In the genomic region with DNA sequence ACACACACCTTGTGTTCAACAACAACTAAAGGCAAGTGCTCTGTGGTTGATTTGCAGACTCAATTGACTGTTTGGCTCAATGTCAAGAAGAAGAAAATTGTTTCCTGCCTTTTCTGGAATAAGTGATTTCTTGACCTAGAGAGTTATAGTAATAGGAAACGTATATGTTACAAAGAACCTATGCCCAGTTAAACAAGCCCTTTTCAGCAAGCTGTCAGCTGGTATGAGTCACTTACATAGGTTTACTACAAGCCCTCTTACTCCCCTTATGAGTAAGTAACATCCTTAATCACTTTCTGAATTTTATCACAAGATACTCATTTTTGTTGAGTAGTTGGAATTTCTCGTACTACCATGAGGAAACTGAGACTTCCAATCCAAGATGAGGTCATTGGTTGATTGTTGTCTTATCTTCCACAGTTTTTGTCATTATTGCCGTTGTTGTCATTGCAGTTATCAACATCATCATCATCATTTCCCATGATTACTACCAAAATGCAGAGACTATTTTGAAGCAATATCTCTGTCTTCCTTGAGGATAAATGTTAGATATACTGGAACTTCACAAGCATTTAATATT, we compare ENCODE assay signal across 10 cellular contexts.
DNase-seq lines count a peak whose midpoint lies in the region; ATAC-seq and TF ChIP-seq lines count a peak whose summit lies in the region.
"Had no signal": no experiment of that assay in that cellular context is flagged by ENCODE, and none has a peak within 500 bp of the region (broad histone marks: within the 10 kb centered on the region; RNA-seq: fewer than 3 reads in every experiment).

No MANE protein-coding gene starts in this region.

- no peak for TF ChIP-seq POLR2A in breast epithelium (IDR thresholded peaks at IDR 0.05)

- H3K27ac Mint-ChIP-seq in MCF 10A (ENCODE audit: low read depth, unreplicated experiment) = no peak overlapping the region
- H3K27ac Mint-ChIP-seq in stimulated activated effector memory CD8-positive, alpha-beta T cell treated with anti-CD3 and anti-CD28 coated beads, Interleukin-12 subunit alpha, Interleukin-12 subunit beta, amount 100 ng/mL, for 72 hours = no peak overlapping the region

- no peaks in the 10 kb centered on the region for H3K4me1 ChIP-seq in breast epithelium

- no peaks in the 10 kb centered on the region for H3K27me3 Mint-ChIP-seq in MCF 10A (ENCODE audit: insufficient read depth, unreplicated experiment)

- H3K4me1 Mint-ChIP-seq in MCF 10A (ENCODE audit: insufficient read depth, unreplicated experiment) = no peaks in the 10 kb centered on the region
- H3K4me1 Mint-ChIP-seq in stimulated activated effector memory CD8-positive, alpha-beta T cell treated with anti-CD3 and anti-CD28 coated beads, Interleukin-12 subunit alpha, Interleukin-12 subunit beta, amount 100 ng/mL, for 72 hours = no peaks in the 10 kb centered on the region

- CTCF ChIA-PET in MCF 10A (lab: Yijun Ruan, JAX) = no interaction called here

- no peaks in the 10 kb centered on the region for H3K36me3 Mint-ChIP-seq in MCF 10A (ENCODE audit: insufficient read depth, unreplicated experiment)
- H3K36me3 Mint-ChIP-seq in stimulated activated effector memory CD8-positive, alpha-beta T cell treated with anti-CD3 and anti-CD28 coated beads, Interleukin-12 subunit alpha, Interleukin-12 subunit beta, amount 100 ng/mL, for 72 hours = no peaks in the 10 kb centered on the region

- no peak for TF ChIP-seq CTCF in MCF 10A (IDR thresholded peaks at IDR 0.05; ENCODE audit: unreplicated experiment)
- TF ChIP-seq CTCF in breast epithelium (IDR thresholded peaks at IDR 0.05) = no peak

- no peaks in the 10 kb centered on the region for H3K27me3 ChIP-seq in breast epithelium

- no TSS peak for BruUV-seq in MCF 10A (replicated peaks; lab: Mats Ljungman, UMichigan)

- peak; percentile 45 for DNase-seq in MCF 10A (ENCODE audit: unreplicated experiment)
- no peak for DNase-seq in breast epithelium (ENCODE audit: low spot score in 2 of 2)
- peak; percentile 66 for DNase-seq in NCI-H226
- no peak for DNase-seq in stimulated activated effector memory CD8-positive, alpha-beta T cell treated with anti-CD3 and anti-CD28 coated beads, Interleukin-12 subunit alpha, Interleukin-12 subunit beta, amount 100 ng/mL, for 72 hours (ENCODE audit: low spot score in 2 of 2)
- no peak for DNase-seq in GM03348 (ENCODE audit: low spot score)
- DNase-seq in stimulated activated CD4-positive, alpha-beta T cell treated with anti-CD3 and anti-CD28 coated beads, Interleukin-2, amount 100 ng/mL, for 48 hours = no peak
- no peak for DNase-seq in NCI-H1436 (lab: John Stamatoyannopoulos, UW)
- DNase-seq: activated CD4-positive, CD25-positive, alpha-beta regulatory T cell treated with anti-CD3 and anti-CD28 coated beads, Interleukin-2, amount 50 U/mL, for 72 hours; stimulated activated CD4-positive, alpha-beta T cell treated with anti-CD3 and anti-CD28 coated beads, Interleukin-15, amount 100 ng/mL, for 24 hours had no signal

- H3K36me3 ChIP-seq in breast epithelium = no peaks in the 10 kb centered on the region

- no peak overlapping the region for H3K4me3 ChIP-seq in breast epithelium

- no peaks in the 10 kb centered on the region for H3K9me3 ChIP-seq in breast epithelium

- POLR2A ChIA-PET in MCF 10A (lab: Yijun Ruan, JAX) = no interaction called here

- ATAC-seq in HG02870 (IDR thresholded peaks at IDR 0.05; ENCODE audit: unreplicated experiment) = peak; percentile 51
- ATAC-seq in stimulated activated effector memory CD8-positive, alpha-beta T cell treated with anti-CD3 and anti-CD28 coated beads, Interleukin-12 subunit alpha, Interleukin-12 subunit beta, amount 100 ng/mL, for 72 hours = peak; percentile 95

- no peak overlapping the region for H3K4me3 Mint-ChIP-seq in MCF 10A (ENCODE audit: unreplicated experiment)
- no peak overlapping the region for H3K4me3 Mint-ChIP-seq in stimulated activated effector memory CD8-positive, alpha-beta T cell treated with anti-CD3 and anti-CD28 coated beads, Interleukin-12 subunit alpha, Interleukin-12 subunit beta, amount 100 ng/mL, for 72 hours

- H3K9me3 Mint-ChIP-seq in MCF 10A (ENCODE audit: unreplicated experiment) = no peaks in the 10 kb centered on the region
- H3K9me3 Mint-ChIP-seq in stimulated activated effector memory CD8-positive, alpha-beta T cell treated with anti-CD3 and anti-CD28 coated beads, Interleukin-12 subunit alpha, Interleukin-12 subunit beta, amount 100 ng/mL, for 72 hours = no peaks in the 10 kb centered on the region

- intact Hi-C loops in MCF 10A (cut with micrococcal nuclease) = no loop called here
- intact Hi-C loops in breast epithelium (cut with DNase I; ENCODE audit: low total_unique reads) = no loop called here

- no peak overlapping the region for H3K27ac ChIP-seq in breast epithelium

Comparison
In these comparisons a context has a peak if more than half of its experiments do, and no peak if none do; other contexts are left out.
1. DNase-seq: peak in MCF 10A (single experiment) and NCI-H226 (single experiment); none in breast epithelium (0 of 2), stimulated activated effector memory CD8-positive, alpha-beta T cell treated with anti-CD3 and anti-CD28 coated beads, Interleukin-12 subunit alpha, Interleukin-12 subunit beta, amount 100 ng/mL, for 72 hours (0 of 2), GM03348 (single experiment), stimulated activated CD4-positive, alpha-beta T cell treated with anti-CD3 and anti-CD28 coated beads, Interleukin-2, amount 100 ng/mL, for 48 hours (0 of 2) and NCI-H1436 (single experiment).